In the genomic region with DNA sequence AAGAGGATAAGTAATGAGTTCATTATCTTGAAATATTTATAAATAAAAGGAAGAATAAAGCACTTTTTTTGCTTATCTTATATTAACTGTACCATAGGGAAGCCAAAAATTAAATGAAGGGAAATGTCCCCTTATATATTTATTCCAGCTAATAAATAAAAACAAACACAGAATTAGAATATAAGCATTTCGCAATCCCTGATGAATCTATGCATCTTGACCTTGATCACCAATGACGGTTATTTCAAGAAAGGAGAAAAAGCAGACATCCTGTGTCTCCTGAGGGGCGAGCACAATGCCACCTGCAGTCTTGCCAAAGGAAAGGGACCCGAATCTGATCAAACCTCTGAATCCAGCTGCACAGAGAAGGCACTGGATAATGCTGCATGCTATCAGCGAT, we compare ENCODE assay signal across 3 cellular contexts.
TF ChIP-seq lines count a peak whose summit lies in the region.

No MANE protein-coding gene starts in this region.

TF ChIP-seq in GM23338, 12 proteins besides CTCF, POLR2A, EP300 and RAD21 (continued from another document and continues in another):
- TF ChIP-seq, protein P1, sequence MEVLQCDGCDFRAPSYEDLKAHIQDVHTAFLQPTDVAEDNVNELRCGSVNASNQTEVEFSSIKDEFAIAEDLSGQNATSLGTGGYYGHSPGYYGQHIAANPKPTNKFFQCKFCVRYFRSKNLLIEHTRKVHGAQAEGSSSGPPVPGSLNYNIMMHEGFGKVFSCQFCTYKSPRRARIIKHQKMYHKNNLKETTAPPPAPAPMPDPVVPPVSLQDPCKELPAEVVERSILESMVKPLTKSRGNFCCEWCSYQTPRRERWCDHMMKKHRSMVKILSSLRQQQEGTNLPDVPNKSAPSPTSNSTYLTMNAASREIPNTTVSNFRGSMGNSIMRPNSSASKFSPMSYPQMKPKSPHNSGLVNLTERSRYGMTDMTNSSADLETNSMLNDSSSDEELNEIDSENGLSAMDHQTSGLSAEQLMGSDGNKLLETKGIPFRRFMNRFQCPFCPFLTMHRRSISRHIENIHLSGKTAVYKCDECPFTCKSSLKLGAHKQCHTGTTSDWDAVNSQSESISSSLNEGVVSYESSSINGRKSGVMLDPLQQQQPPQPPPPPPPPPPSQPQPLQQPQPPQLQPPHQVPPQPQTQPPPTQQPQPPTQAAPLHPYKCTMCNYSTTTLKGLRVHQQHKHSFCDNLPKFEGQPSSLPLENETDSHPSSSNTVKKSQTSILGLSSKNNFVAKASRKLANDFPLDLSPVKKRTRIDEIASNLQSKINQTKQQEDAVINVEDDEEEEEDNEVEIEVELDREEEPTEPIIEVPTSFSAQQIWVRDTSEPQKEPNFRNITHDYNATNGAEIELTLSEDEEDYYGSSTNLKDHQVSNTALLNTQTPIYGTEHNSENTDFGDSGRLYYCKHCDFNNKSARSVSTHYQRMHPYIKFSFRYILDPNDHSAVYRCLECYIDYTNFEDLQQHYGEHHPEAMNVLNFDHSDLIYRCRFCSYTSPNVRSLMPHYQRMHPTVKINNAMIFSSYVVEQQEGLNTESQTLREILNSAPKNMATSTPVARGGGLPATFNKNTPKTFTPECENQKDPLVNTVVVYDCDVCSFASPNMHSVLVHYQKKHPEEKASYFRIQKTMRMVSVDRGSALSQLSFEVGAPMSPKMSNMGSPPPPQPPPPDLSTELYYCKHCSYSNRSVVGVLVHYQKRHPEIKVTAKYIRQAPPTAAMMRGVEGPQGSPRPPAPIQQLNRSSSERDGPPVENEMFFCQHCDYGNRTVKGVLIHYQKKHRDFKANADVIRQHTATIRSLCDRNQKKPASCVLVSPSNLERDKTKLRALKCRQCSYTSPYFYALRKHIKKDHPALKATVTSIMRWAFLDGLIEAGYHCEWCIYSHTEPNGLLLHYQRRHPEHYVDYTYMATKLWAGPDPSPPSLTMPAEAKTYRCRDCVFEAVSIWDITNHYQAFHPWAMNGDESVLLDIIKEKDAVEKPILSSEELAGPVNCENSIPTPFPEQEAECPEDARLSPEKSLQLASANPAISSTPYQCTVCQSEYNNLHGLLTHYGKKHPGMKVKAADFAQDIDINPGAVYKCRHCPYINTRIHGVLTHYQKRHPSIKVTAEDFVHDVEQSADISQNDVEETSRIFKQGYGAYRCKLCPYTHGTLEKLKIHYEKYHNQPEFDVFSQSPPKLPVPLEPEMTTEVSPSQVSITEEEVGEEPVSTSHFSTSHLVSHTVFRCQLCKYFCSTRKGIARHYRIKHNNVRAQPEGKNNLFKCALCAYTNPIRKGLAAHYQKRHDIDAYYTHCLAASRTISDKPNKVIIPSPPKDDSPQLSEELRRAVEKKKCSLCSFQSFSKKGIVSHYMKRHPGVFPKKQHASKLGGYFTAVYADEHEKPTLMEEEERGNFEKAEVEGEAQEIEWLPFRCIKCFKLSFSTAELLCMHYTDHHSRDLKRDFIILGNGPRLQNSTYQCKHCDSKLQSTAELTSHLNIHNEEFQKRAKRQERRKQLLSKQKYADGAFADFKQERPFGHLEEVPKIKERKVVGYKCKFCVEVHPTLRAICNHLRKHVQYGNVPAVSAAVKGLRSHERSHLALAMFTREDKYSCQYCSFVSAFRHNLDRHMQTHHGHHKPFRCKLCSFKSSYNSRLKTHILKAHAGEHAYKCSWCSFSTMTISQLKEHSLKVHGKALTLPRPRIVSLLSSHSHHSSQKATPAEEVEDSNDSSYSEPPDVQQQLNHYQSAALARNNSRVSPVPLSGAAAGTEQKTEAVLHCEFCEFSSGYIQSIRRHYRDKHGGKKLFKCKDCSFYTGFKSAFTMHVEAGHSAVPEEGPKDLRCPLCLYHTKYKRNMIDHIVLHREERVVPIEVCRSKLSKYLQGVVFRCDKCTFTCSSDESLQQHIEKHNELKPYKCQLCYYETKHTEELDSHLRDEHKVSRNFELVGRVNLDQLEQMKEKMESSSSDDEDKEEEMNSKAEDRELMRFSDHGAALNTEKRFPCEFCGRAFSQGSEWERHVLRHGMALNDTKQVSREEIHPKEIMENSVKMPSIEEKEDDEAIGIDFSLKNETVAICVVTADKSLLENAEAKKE (CRISPR knock-in tag; IDR thresholded peaks at IDR 0.05): no peak
- TF ChIP-seq CREB1 (CRISPR knock-in tag; IDR thresholded peaks at IDR 0.05; ENCODE audit: low read depth) (no peak), POLR2AphosphoS5 (IDR thresholded peaks at IDR 0.05; ENCODE audit: low read depth) (no peak), STAT1 (IDR thresholded peaks at IDR 0.05; ENCODE audit: unreplicated experiment) (no peak), EZH2 (IDR thresholded peaks at IDR 0.05; ENCODE audit: low read depth, unreplicated experiment) (no peak)

TF ChIP-seq in WTC11, 78 proteins besides CTCF, POLR2A, EP300 and RAD21 (continued from another document and continues in another):
- TF ChIP-seq, protein P2, sequence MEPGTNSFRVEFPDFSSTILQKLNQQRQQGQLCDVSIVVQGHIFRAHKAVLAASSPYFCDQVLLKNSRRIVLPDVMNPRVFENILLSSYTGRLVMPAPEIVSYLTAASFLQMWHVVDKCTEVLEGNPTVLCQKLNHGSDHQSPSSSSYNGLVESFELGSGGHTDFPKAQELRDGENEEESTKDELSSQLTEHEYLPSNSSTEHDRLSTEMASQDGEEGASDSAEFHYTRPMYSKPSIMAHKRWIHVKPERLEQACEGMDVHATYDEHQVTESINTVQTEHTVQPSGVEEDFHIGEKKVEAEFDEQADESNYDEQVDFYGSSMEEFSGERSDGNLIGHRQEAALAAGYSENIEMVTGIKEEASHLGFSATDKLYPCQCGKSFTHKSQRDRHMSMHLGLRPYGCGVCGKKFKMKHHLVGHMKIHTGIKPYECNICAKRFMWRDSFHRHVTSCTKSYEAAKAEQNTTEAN (CRISPR knock-in tag; IDR thresholded peaks at IDR 0.05): no peak
- TF ChIP-seq FOXK1 (CRISPR knock-in tag; IDR thresholded peaks at IDR 0.05): no peak
- TF ChIP-seq ESRRA (CRISPR knock-in tag; IDR thresholded peaks at IDR 0.05; ENCODE audit: borderline replicate concordance): no peak
- TF ChIP-seq, protein P3, sequence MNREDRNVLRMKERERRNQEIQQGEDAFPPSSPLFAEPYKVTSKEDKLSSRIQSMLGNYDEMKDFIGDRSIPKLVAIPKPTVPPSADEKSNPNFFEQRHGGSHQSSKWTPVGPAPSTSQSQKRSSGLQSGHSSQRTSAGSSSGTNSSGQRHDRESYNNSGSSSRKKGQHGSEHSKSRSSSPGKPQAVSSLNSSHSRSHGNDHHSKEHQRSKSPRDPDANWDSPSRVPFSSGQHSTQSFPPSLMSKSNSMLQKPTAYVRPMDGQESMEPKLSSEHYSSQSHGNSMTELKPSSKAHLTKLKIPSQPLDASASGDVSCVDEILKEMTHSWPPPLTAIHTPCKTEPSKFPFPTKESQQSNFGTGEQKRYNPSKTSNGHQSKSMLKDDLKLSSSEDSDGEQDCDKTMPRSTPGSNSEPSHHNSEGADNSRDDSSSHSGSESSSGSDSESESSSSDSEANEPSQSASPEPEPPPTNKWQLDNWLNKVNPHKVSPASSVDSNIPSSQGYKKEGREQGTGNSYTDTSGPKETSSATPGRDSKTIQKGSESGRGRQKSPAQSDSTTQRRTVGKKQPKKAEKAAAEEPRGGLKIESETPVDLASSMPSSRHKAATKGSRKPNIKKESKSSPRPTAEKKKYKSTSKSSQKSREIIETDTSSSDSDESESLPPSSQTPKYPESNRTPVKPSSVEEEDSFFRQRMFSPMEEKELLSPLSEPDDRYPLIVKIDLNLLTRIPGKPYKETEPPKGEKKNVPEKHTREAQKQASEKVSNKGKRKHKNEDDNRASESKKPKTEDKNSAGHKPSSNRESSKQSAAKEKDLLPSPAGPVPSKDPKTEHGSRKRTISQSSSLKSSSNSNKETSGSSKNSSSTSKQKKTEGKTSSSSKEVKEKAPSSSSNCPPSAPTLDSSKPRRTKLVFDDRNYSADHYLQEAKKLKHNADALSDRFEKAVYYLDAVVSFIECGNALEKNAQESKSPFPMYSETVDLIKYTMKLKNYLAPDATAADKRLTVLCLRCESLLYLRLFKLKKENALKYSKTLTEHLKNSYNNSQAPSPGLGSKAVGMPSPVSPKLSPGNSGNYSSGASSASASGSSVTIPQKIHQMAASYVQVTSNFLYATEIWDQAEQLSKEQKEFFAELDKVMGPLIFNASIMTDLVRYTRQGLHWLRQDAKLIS (CRISPR knock-in tag; IDR thresholded peaks at IDR 0.05; ENCODE audit: borderline replicate concordance): no peak
- TF ChIP-seq, protein P4, sequence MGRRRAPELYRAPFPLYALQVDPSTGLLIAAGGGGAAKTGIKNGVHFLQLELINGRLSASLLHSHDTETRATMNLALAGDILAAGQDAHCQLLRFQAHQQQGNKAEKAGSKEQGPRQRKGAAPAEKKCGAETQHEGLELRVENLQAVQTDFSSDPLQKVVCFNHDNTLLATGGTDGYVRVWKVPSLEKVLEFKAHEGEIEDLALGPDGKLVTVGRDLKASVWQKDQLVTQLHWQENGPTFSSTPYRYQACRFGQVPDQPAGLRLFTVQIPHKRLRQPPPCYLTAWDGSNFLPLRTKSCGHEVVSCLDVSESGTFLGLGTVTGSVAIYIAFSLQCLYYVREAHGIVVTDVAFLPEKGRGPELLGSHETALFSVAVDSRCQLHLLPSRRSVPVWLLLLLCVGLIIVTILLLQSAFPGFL (CRISPR knock-in tag; IDR thresholded peaks at IDR 0.05; ENCODE audit: borderline replicate concordance): no peak
- TF ChIP-seq GRHL2 (CRISPR knock-in tag; IDR thresholded peaks at IDR 0.05; ENCODE audit: insufficient replicate concordance, severe bottlenecking): no peak
- TF ChIP-seq RORB (CRISPR knock-in tag; IDR thresholded peaks at IDR 0.05): no peak
- no peak for TF ChIP-seq IRF2 (CRISPR knock-in tag; IDR thresholded peaks at IDR 0.05; ENCODE audit: borderline replicate concordance, low read depth)
- TF ChIP-seq OVOL2 (CRISPR knock-in tag; IDR thresholded peaks at IDR 0.05; ENCODE audit: borderline replicate concordance): no peak

TF ChIP-seq in liver, 16 proteins besides CTCF, POLR2A, EP300 and RAD21 (continued from another document):
- TF ChIP-seq, protein P5, sequence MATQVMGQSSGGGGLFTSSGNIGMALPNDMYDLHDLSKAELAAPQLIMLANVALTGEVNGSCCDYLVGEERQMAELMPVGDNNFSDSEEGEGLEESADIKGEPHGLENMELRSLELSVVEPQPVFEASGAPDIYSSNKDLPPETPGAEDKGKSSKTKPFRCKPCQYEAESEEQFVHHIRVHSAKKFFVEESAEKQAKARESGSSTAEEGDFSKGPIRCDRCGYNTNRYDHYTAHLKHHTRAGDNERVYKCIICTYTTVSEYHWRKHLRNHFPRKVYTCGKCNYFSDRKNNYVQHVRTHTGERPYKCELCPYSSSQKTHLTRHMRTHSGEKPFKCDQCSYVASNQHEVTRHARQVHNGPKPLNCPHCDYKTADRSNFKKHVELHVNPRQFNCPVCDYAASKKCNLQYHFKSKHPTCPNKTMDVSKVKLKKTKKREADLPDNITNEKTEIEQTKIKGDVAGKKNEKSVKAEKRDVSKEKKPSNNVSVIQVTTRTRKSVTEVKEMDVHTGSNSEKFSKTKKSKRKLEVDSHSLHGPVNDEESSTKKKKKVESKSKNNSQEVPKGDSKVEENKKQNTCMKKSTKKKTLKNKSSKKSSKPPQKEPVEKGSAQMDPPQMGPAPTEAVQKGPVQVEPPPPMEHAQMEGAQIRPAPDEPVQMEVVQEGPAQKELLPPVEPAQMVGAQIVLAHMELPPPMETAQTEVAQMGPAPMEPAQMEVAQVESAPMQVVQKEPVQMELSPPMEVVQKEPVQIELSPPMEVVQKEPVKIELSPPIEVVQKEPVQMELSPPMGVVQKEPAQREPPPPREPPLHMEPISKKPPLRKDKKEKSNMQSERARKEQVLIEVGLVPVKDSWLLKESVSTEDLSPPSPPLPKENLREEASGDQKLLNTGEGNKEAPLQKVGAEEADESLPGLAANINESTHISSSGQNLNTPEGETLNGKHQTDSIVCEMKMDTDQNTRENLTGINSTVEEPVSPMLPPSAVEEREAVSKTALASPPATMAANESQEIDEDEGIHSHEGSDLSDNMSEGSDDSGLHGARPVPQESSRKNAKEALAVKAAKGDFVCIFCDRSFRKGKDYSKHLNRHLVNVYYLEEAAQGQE (IDR thresholded peaks at IDR 0.05): no peak
